In the genomic region with DNA sequence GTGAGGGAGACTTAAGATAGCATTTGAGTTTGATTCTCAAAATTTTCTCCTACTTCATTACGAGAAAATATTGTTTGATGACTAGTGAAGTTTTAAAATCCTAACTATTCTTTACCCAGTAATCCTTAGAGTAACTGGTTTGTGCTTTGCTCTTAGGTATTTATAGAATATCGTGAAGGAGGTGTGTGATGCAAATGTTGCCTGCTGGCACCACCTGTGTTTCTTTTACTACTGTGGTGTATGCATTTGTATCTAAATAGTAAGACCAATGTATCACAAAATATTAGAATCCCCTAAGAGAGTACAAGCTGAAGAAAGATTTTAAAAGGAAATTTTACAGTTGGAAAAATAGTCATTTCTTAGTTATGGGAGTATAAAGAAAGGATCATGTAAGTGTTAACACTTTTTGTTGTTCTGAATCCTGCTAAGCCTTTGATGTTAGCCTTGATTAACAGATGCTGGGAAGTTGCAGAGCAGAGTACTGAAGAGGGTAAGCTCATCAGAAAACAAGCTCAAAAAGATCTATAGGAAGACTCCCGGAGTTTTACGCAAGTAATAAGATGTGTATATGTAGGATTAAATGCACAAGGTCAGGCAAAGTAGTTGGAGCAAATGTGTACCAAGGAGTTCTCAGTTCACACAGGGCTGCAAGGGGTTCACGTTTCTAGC, we compare ENCODE assay signal across 17 cellular contexts.
DNase-seq lines count a peak whose midpoint lies in the region; ATAC-seq, FAIRE-seq and TF ChIP-seq lines count a peak whose summit lies in the region.
"Had no signal": no experiment of that assay in that cellular context is flagged by ENCODE, and none has a peak within 500 bp of the region (broad histone marks: within the 10 kb centered on the region; RNA-seq: fewer than 3 reads in every experiment).

No MANE protein-coding gene starts in this region.

- H3K4me1 Mint-ChIP-seq in H9 = peaks cover 24 to 29% of the 10 kb centered on the region in 2 experiments
- H3K4me1 Mint-ChIP-seq in activated CD4-positive, alpha-beta T cell treated with anti-CD3 and anti-CD28 coated beads, Interleukin-2, amount 10 ng/mL, durations not matched to agents 7 days and 5 days = peaks cover 1% of the 10 kb centered on the region
- H3K4me1 Mint-ChIP-seq: CD14-positive monocyte, IgD-negative memory B cell had no signal

- H4K5ac ChIP-seq in H9 (ENCODE audit: insufficient read length, low read depth, low read length) (no peak overlapping the region), H1 (ENCODE audit: insufficient read length, low read depth, low read length) (no peak overlapping the region)

- H3K4ac ChIP-seq in H9 (ENCODE audit: low read depth, low read length) = no peak overlapping the region
- no peak overlapping the region for H3K4ac ChIP-seq in H1 (replicated peaks; ENCODE audit: insufficient read length, low read depth, low read length)

- H3K4me3 ChIP-seq in H1 (ENCODE audit: extremely low read depth in 1 of 4, insufficient read depth in 2 of 4, low read depth in 3 of 4, low read length in 4 of 4) = peak overlapping the region in 1 of 4 experiments; percentile 25; a peak in 2 of 8 replicates
- H3K4me3 ChIP-seq: GM12878 had no signal

- no peak overlapping the region for H3K56ac ChIP-seq in H9 (ENCODE audit: insufficient read length, low read depth, low read length)
- no peak overlapping the region for H3K56ac ChIP-seq in H1 (replicated peaks; ENCODE audit: insufficient read length, low read depth, low read length)

- no peak for TF ChIP-seq POLR2A in H1 (IDR thresholded peaks at IDR 0.05; ENCODE audit: control extremely low read depth in 1 of 2, low read depth in 2 of 2, low read length in 2 of 2)

- no peak overlapping the region for H3K14ac ChIP-seq in H9 (ENCODE audit: insufficient read depth, low read length)
- H3K14ac ChIP-seq in H1 (ENCODE audit: insufficient read length) = no peak overlapping the region

- H3K23me2 ChIP-seq in H9 (ENCODE audit: insufficient read length, low read depth, low read length, poor library complexity, severe bottlenecking) (no peaks in the 10 kb centered on the region), H1 (ENCODE audit: low read depth, low read length) (no peaks in the 10 kb centered on the region)

- H4K8ac ChIP-seq in H9 (replicated peaks; ENCODE audit: insufficient read length, low read depth, low read length) (no peak overlapping the region), H1 (ENCODE audit: extremely low read depth, insufficient read depth, low read length) (no peak overlapping the region)

- H3K4me2 ChIP-seq in H9 (ENCODE audit: insufficient read depth, insufficient read length, low read length) = peak overlapping the region; percentile 28
- peak overlapping the region; percentile 49 to 53; a peak in 3 of 4 replicates for H3K4me2 ChIP-seq in H1 (ENCODE audit: insufficient read depth in 1 of 2, low read depth in 2 of 2, low read length in 2 of 2)

- FAIRE-seq in H1 (lab: Jason Lieb, UNC) = no peak
- FAIRE-seq: GM12878, GM19239 had no signal

- no peaks in the 10 kb centered on the region for H3K79me1 ChIP-seq in H9 (ENCODE audit: insufficient read depth, low read depth, low read length, poor library complexity, severe bottlenecking)
- H3K79me1 ChIP-seq in H1 (ENCODE audit: low read depth, low read length) = no peaks in the 10 kb centered on the region

- peaks cover 9 to 19% (median 12%) of the 10 kb centered on the region in 3 experiments; a peak in 4 of 7 replicates for H3K36me3 Mint-ChIP-seq in H9 (ENCODE audit: insufficient read depth in 1 of 3, low read depth in 3 of 3)
- H3K36me3 Mint-ChIP-seq in activated CD4-positive, alpha-beta T cell treated with anti-CD3 and anti-CD28 coated beads, Interleukin-2, amount 10 ng/mL, durations not matched to agents 7 days and 5 days (ENCODE audit: low read depth) = peaks cover 27% of the 10 kb centered on the region

- TF ChIP-seq EP300 in H1 (IDR thresholded peaks at IDR 0.05; ENCODE audit: borderline replicate concordance in 1 of 2, low read depth in 2 of 2, low read length in 2 of 2) = no peak

- H2BK12ac ChIP-seq in H9 (ENCODE audit: insufficient read length, low read depth, low read length) (no peak overlapping the region), H1 (ENCODE audit: low read depth, low read length) (peak overlapping the region; percentile 22; the same call in 1 of the 2 replicates)

- H2BK5ac ChIP-seq in H9 (ENCODE audit: insufficient read length, low read length) (no peak overlapping the region), H1 (ENCODE audit: low read depth, low read length) (no peak overlapping the region)

- ATAC-seq in HG03097 (IDR thresholded peaks at IDR 0.05; ENCODE audit: low FRiP score, unreplicated experiment) (no peak), GM18498 (IDR thresholded peaks at IDR 0.05; ENCODE audit: unreplicated experiment) (no peak)
- ATAC-seq: CD8-positive, alpha-beta T cell; GM12878; HCT116 had no signal

- H3K36me3 ChIP-seq in H1 (ENCODE audit: control insufficient read depth in 2 of 4, insufficient read depth in 4 of 4, low read length in 3 of 4) = peaks cover 0 to 3% (median 0%) of the 10 kb centered on the region in 4 experiments; a peak in 2 of 8 replicates

- H4K91ac ChIP-seq in H9 (ENCODE audit: insufficient read length, low read depth, low read length) (no peak overlapping the region), H1 (replicated peaks; ENCODE audit: insufficient read length, low read length) (no peak overlapping the region)

- H3K4me1 ChIP-seq in H9 (ENCODE audit: insufficient read depth, low read length) (no peaks in the 10 kb centered on the region; the same call in 1 of the 2 replicates), H1 (replicated peaks in 1 of 4; ENCODE audit: control insufficient read depth in 3 of 4, insufficient read depth in 4 of 4, low read length in 3 of 4) (peaks cover 3 to 8% (median 5%) of the 10 kb centered on the region in 4 experiments; a peak in 4 of 7 replicates)
- H3K4me1 ChIP-seq: Caco-2 had no signal

- no peak for TF ChIP-seq CTCF in H9 (conservative IDR thresholded peaks at IDR 0.05)
- no peak for TF ChIP-seq CTCF in H1 (IDR thresholded peaks at IDR 0.05; ENCODE audit: control extremely low read depth in 1 of 3, insufficient read depth in 1 of 3, low read depth in 1 of 3, low read length in 3 of 3)

- H4K20me1 ChIP-seq in H9 (ENCODE audit: control insufficient read depth, insufficient read depth, insufficient read length) (no peaks in the 10 kb centered on the region), H1 (replicated peaks in 1 of 2; ENCODE audit: control insufficient read depth in 1 of 2, insufficient read depth in 2 of 2, low read length in 2 of 2) (no peaks in the 10 kb centered on the region)

- DNase-seq in H9 (no peak), NCI-H82 (lab: John Stamatoyannopoulos, UW) (peak; percentile 78), H1 (ENCODE audit: low read depth in 1 of 2, low spot score in 2 of 2) (no peak), NCI-H1092 (lab: John Stamatoyannopoulos, UW) (no peak)
- no peak for DNase-seq in activated CD4-positive, alpha-beta T cell treated with anti-CD3 and anti-CD28 coated beads, Interleukin-2, amount 10 ng/mL, durations not matched to agents 7 days and 5 days
- DNase-seq: Caco-2; CD8-positive, alpha-beta T cell; DMS79; KG1 had no signal

- H3K27ac Mint-ChIP-seq in H9 = peak overlapping the region in 2 of 3 experiments; percentile 90 to 93; a peak in 4 of 7 replicates
- no peak overlapping the region for H3K27ac Mint-ChIP-seq in activated CD4-positive, alpha-beta T cell treated with anti-CD3 and anti-CD28 coated beads, Interleukin-2, amount 10 ng/mL, durations not matched to agents 7 days and 5 days
- H3K27ac Mint-ChIP-seq: CD8-positive, alpha-beta T cell; IgD-negative memory B cell had no signal

- no peak overlapping the region for H3T11ph ChIP-seq in H9 (ENCODE audit: low read length)

- H3K9me3 ChIP-seq in H9 (ENCODE audit: control insufficient read depth, low read depth, low read length) (no peaks in the 10 kb centered on the region), H1 (ENCODE audit: insufficient read depth in 2 of 2, low read depth in 1 of 2, low read length in 1 of 2) (no peaks in the 10 kb centered on the region)
- H3K9me3 ChIP-seq: Caco-2 had no signal

- H2AFZ ChIP-seq in H9 (ENCODE audit: low read length) = no peak overlapping the region
- no peak overlapping the region for H2AFZ ChIP-seq in H1 (ENCODE audit: low read length)

- CTCF ChIA-PET in H1 (lab: Charles Lee; ENCODE audit: partially characterized antibody) = interaction anchor here (0.5 to 1.7 kb wide), 10 partner anchors 14 to 376 kb away, joined by 3 to 8 read pairs (median 3); no protein-coding TSS in a partner anchor
- CTCF ChIA-PET in activated CD4-positive, alpha-beta T cell treated with anti-CD3 and anti-CD28 coated beads, Interleukin-2, amount 10 ng/mL, durations not matched to agents 7 days and 5 days (lab: Charles Lee) = interaction anchor here (1.5 kb wide), 1 partner anchor 14 kb away, joined by 3 read pairs; no protein-coding TSS in a partner anchor

- no peaks in the 10 kb centered on the region for H3K27me3 ChIP-seq in H9 (ENCODE audit: insufficient read depth, low read length)
- no peaks in the 10 kb centered on the region for H3K27me3 ChIP-seq in H1 (replicated peaks in 1 of 4; ENCODE audit: control insufficient read depth in 3 of 4, extremely low read depth in 1 of 4, insufficient read depth in 3 of 4, low read length in 3 of 4)

- H2AK5ac ChIP-seq in H9 (ENCODE audit: insufficient read length, low read length) (no peak overlapping the region), H1 (ENCODE audit: low read depth, low read length) (no peak overlapping the region)

- no peaks in the 10 kb centered on the region for H3K79me2 ChIP-seq in H9 (ENCODE audit: insufficient read depth, low read length)
- H3K79me2 ChIP-seq in H1 (ENCODE audit: control insufficient read depth in 1 of 2, insufficient read depth in 2 of 2, low read length in 2 of 2) = no peaks in the 10 kb centered on the region

- H3K9ac ChIP-seq in H9 (ENCODE audit: extremely low read depth, insufficient read length, low read length) (no peak overlapping the region), H1 (replicated peaks in 1 of 4; ENCODE audit: extremely low read depth in 1 of 4, low read depth in 3 of 4, low read length in 3 of 4) (no peak overlapping the region)

- H3K18ac ChIP-seq in H9 (ENCODE audit: insufficient read length, low read depth, low read length) (no peak overlapping the region), H1 (ENCODE audit: extremely low read depth, low read length) (no peak overlapping the region)

- peak overlapping the region; percentile 58 for H3K27ac ChIP-seq in H9 (ENCODE audit: insufficient read length, low read depth, low read length)
- H3K27ac ChIP-seq in H1 (ENCODE audit: low read depth, low read length) = 0 out of 2 replicates have a peak overlapping the region, but pooled peaks have one; percentile 16
- H3K27ac ChIP-seq: HL-60 had no signal

- H3K27me3 Mint-ChIP-seq in H9 (ENCODE audit: low read depth) = no peaks in the 10 kb centered on the region
- H3K27me3 Mint-ChIP-seq in activated CD4-positive, alpha-beta T cell treated with anti-CD3 and anti-CD28 coated beads, Interleukin-2, amount 10 ng/mL, durations not matched to agents 7 days and 5 days = no peaks in the 10 kb centered on the region
- H3K27me3 Mint-ChIP-seq: IgD-negative memory B cell had no signal

- H2BK15ac ChIP-seq in H9 (ENCODE audit: low read depth, low read length) = no peak overlapping the region
- H2BK15ac ChIP-seq in H1 (ENCODE audit: low read length) = no peak overlapping the region

- TF ChIP-seq RAD21 in H1 (IDR thresholded peaks at IDR 0.05 in 1 of 2, conservative IDR thresholded peaks at IDR 0.05 in 1 of 2; ENCODE audit: low read depth in 2 of 2, low read length in 2 of 2) = no peak

- peak overlapping the region in 1 of 2 experiments; percentile 7; a peak in 2 of 5 replicates for H3K4me3 Mint-ChIP-seq in H9
- H3K4me3 Mint-ChIP-seq in activated CD4-positive, alpha-beta T cell treated with anti-CD3 and anti-CD28 coated beads, Interleukin-2, amount 10 ng/mL, durations not matched to agents 7 days and 5 days = no peak overlapping the region
- H3K4me3 Mint-ChIP-seq: CD14-positive monocyte; CD8-positive, alpha-beta T cell; IgD-negative memory B cell had no signal

- H3K9me3 Mint-ChIP-seq in H9 = no peaks in the 10 kb centered on the region
- no peaks in the 10 kb centered on the region for H3K9me3 Mint-ChIP-seq in activated CD4-positive, alpha-beta T cell treated with anti-CD3 and anti-CD28 coated beads, Interleukin-2, amount 10 ng/mL, durations not matched to agents 7 days and 5 days
- H3K9me3 Mint-ChIP-seq: CD14-positive monocyte; CD8-positive, alpha-beta T cell; IgD-negative memory B cell had no signal

- no CpG with 5 or more reads among the region's 5 CpGs for WGBS in H9 (ENCODE audit: extremely low coverage, insufficient read length, low lambda C conversion rate)
- WGBS in H1 (ENCODE audit: extremely low coverage in 1 of 2, insufficient coverage in 1 of 2, insufficient read length in 1 of 2, insufficient replicate concordance in 2 of 2, low coverage in 1 of 2, low lambda C conversion rate in 2 of 2, missing lambda C conversion rate in 1 of 2), 2 experiments = 56% methylated on average over 5 of the region's 5 CpGs; no CpG with 5 or more reads in 1 of the 2 experiments

- H3K23ac ChIP-seq in H9 (ENCODE audit: insufficient read length, low read depth, low read length) (no peak overlapping the region), H1 (ENCODE audit: insufficient read length) (no peak overlapping the region)

- H2BK20ac ChIP-seq in H9 (ENCODE audit: low read depth, low read length, poor library complexity, severe bottlenecking) (no peak overlapping the region), H1 (ENCODE audit: low read length) (no peak overlapping the region)

- POLR2A ChIA-PET in H1 (lab: Charles Lee; ENCODE audit: partially characterized antibody) = interaction anchor here (1.1 kb wide), 1 partner anchor 110 kb away, joined by 4 read pairs; no protein-coding TSS in a partner anchor
- POLR2A ChIA-PET in activated CD4-positive, alpha-beta T cell treated with anti-CD3 and anti-CD28 coated beads, Interleukin-2, amount 10 ng/mL, durations not matched to agents 7 days and 5 days (lab: Charles Lee) = no interaction called here

- no peak overlapping the region for H2BK120ac ChIP-seq in H9 (ENCODE audit: low read depth, low read length, poor library complexity, severe bottlenecking)
- no peak overlapping the region for H2BK120ac ChIP-seq in H1 (replicated peaks; ENCODE audit: low read depth, low read length)
